Comparison of ENCODE assay signal across 26 cellular contexts in the genomic region with DNA sequence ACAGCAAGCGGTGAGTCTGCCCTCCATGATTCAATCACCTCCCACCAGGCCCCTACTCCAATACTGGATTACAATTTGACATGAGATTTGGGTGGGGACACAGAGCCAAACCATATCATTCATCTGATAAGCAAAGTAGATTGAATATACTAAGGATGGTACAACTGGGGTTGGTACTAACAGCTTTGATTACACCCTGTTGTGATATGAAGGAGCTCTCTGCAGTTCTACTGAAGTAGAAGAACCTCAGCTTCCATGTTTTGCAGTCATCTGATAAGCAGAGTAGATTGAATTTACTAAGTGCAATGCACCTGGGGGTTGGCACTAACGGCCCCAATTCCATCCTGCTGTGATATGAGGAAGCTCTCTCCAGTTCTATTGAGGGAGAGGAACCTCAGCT.
"Had no signal": no experiment of that assay in that cellular context is flagged by ENCODE, and none has a peak within 500 bp of the region (broad histone marks: within the 10 kb centered on the region; RNA-seq: fewer than 3 reads in every experiment).

No MANE protein-coding gene starts in this region.

- H3K36me3 ChIP-seq: stomach, suprapubic skin, thoracic aorta, thyroid gland, tibial artery, tibial nerve, transverse colon, upper lobe of left lung, upper lobe of right lung, uterus, vagina had no signal

- H3K4me3 ChIP-seq: stomach, suprapubic skin, testis, thoracic aorta, thyroid gland, tibial artery, tibial nerve, transverse colon, upper lobe of left lung, upper lobe of right lung, uterus, vagina had no signal

- DNase-seq: stimulated activated CD4-positive, alpha-beta T cell treated with anti-CD3 and anti-CD28 coated beads, Interleukin-2, amount 100 ng/mL, for 48 hours; stimulated activated CD4-positive, alpha-beta T cell treated with anti-CD3 and anti-CD28 coated beads, Interleukin-4, amount 100 ng/mL, for 1 hour; stimulated activated CD4-positive, alpha-beta T cell treated with anti-CD3 and anti-CD28 coated beads, Interleukin-4, amount 100 ng/mL, for 24 hours; stimulated activated CD4-positive, alpha-beta T cell treated with anti-CD3 and anti-CD28 coated beads, Interleukin-4, amount 100 ng/mL, for 4 hours; stimulated activated CD8-positive, alpha-beta memory T cell treated with anti-CD3 and anti-CD28 coated beads, Interleukin-4, amount 100 ng/mL, for 48 hours; stimulated activated naive B cell treated with anti-CD40 and anti-IgM and Interleukin-4, amounts not matched to agents 10 μg/mL and 1 μg/mL and 100 μg/mL, for 72 hours; stimulated activated naive CD4-positive, alpha-beta T cell; stimulated activated naive CD4-positive, alpha-beta T cell treated with Interleukin-2 at 50 U/mL for 16 hours; stimulated activated naive CD8-positive, alpha-beta T cell treated with anti-CD3 and anti-CD28 coated beads, Interleukin-15, amount 100 ng/mL, for 72 hours; stimulated activated naive CD8-positive, alpha-beta T cell treated with anti-CD3 and anti-CD28 coated beads, Interleukin-15, Interleukin-2, amounts not matched to agents 100 U/mL and 50 U/mL, for 24 hours; stomach; substantia nigra; testis; thyroid gland; tibial artery; transverse colon; trophoblast cell; upper lobe of left lung; upper lobe of right lung; uterus had no signal

- H3K27me3 ChIP-seq: stomach, suprapubic skin, testis, thyroid gland, tibial artery, tibial nerve, upper lobe of left lung, uterus, vagina had no signal

- H3K27ac ChIP-seq: stomach, suprapubic skin, testis, thoracic aorta, thyroid gland, tibial artery, tibial nerve, transverse colon, upper lobe of left lung, upper lobe of right lung, uterus, vagina had no signal

- ATAC-seq: stimulated activated effector memory CD8-positive, alpha-beta T cell treated with anti-CD3 and anti-CD28 coated beads, Interleukin-12 subunit alpha, Interleukin-12 subunit beta, amount 100 ng/mL, for 72 hours; stimulated activated memory B cell treated with anti-CD40 and anti-IgM and Interleukin-4, amounts not matched to agents 10 μg/mL and 1 μg/mL and 100 μg/mL, for 72 hours; stimulated activated naive B cell treated with anti-CD40 and anti-IgM and Interleukin-4, amounts not matched to agents 10 μg/mL and 1 μg/mL and 100 μg/mL, for 72 hours; stimulated activated naive CD8-positive, alpha-beta T cell treated with anti-CD3 and anti-CD28 coated beads, Interleukin-15, amount 100 ng/mL, for 72 hours; stimulated activated naive CD8-positive, alpha-beta T cell treated with anti-CD3 and anti-CD28 coated beads, Interleukin-15, Interleukin-2, amounts not matched to agents 100 U/mL and 50 U/mL, for 24 hours; upper lobe of right lung had no signal

- H3K4me1 ChIP-seq: stomach, suprapubic skin, testis, thyroid gland, tibial artery, tibial nerve, transverse colon, upper lobe of left lung, upper lobe of right lung, uterus, vagina had no signal

- H3K9me3 ChIP-seq: stomach, suprapubic skin, testis, thoracic aorta, thyroid gland, tibial artery, tibial nerve, transverse colon, upper lobe of left lung, upper lobe of right lung, uterus, vagina had no signal
